Comparison of ENCODE assay signal across 8 cellular contexts in the genomic region with DNA sequence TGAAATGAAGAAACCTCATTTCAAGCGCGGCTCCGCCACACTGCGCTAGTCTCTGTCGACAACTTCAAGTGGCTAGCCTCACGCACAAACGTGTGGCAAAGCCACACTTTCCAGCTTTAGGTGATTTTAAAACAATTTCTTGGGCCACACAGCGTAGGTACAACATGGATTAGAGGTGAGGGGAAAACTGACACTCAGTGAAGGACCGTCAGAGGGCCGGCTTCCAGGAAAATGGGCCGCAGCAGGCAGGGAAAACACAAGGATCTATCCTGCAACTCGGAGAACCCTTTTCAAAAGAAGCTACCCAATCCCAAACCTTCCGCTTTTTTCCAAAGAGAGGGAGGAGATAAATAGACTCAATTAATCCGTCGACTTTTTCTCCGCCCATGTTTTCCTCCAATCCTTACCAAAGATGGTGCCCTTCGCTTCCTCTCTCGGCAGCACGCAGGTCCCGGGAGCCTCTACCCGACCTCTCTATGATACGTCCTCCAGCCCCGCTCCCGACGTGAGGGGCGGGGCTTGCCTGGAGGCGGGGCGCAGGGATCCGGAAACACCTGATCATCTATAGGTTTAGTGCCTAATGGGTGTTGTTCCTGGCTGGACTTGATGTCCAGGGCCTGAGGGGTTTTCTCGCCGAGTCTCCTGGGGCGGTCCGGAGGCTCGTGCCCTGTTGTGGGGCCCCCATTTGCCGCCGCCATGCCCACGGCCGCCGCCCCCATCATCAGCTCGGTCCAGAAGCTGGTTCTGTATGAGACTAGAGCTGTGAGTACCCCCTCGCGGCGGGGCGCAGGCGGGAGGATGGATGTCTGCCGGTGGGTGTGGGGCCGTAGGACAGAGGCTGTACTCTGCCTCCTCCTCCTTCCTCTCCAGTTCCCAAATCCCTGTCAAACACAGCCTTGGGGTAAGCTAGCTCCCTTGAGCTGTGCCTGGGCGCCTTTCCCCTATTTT. TPM values are rescaled to one million over a fixed set of nuclear protein-coding genes. Genes with fewer than 3 reads are reported as not detected.
DNase-seq lines count a peak whose midpoint lies in the region; ATAC-seq, FAIRE-seq and TF ChIP-seq lines count a peak whose summit lies in the region.

A gene (minus strand): TSS at position 463 of the 948 bp plus-strand sequence. CDS start 15,457 bp downstream, outside the sequence.
A gene (plus strand): TSS at position 557 of the 948 bp plus-strand sequence. CDS start 140 bp downstream, at position 697.

- no peak for TF ChIP-seq CTCF in mesothelial cell of epicardium (IDR thresholded peaks at IDR 0.05; ENCODE audit: unreplicated experiment)

- peak within 1 kb of the TSS; percentile 91 for H3K27ac Mint-ChIP-seq in mesothelial cell of epicardium

- peak; percentile 87 for DNase-seq in Caki2 (ENCODE audit: low read depth)
- peak in 75 of 76 experiments; percentile 65 to 97 (median 91) for DNase-seq in HUDEP-2 (lab: John Stamatoyannopoulos, UW; ENCODE audit: unreplicated experiment in 76 of 76)
- DNase-seq in NOMO-1 treated with dmso at 0.1 percent for 144 hours (lab: John Stamatoyannopoulos, UW; ENCODE audit: unreplicated experiment): peak; percentile 76
- DNase-seq in activated CD8-positive, alpha-beta memory T cell treated with anti-CD3 and anti-CD28 coated beads, Interleukin-2, amount 50 U/mL, for 24 hours (ENCODE audit: extremely low read depth): peak; percentile 76
- peak; percentile 79 to 90 for DNase-seq in mesothelial cell of epicardium (ENCODE audit: low spot score in 2 of 2, unreplicated experiment in 2 of 2)
- DNase-seq in stimulated activated CD8-positive, alpha-beta memory T cell treated with anti-CD3 and anti-CD28 coated beads, Interleukin-15, amount 100 ng/mL, for 48 hours (ENCODE audit: low read depth in 2 of 2): peak; percentile 83 to 88

- peaks cover 6% of the 10 kb centered on the region for H3K36me3 Mint-ChIP-seq in mesothelial cell of epicardium

- H3K27me3 Mint-ChIP-seq in mesothelial cell of epicardium (ENCODE audit: low read depth): peaks cover 14% of the 10 kb centered on the region

- peaks cover 21% of the 10 kb centered on the region for H3K4me1 Mint-ChIP-seq in mesothelial cell of epicardium

- peak; percentile 93 for ATAC-seq in GM21381 (IDR thresholded peaks at IDR 0.05; ENCODE audit: unreplicated experiment)

- in situ Hi-C loops in Caki2 (cut with HindIII; ENCODE audit: low pct_unique_long_range_greater_than_20kb, low sequenced_read_pairs): no loop called here

- peaks cover 2% of the 10 kb centered on the region for H3K9me3 Mint-ChIP-seq in mesothelial cell of epicardium

- peak within 1 kb of the TSS; percentile 85 for H3K4me3 Mint-ChIP-seq in mesothelial cell of epicardium

- peak; percentile 95 for FAIRE-seq in endometrium (lab: Jason Lieb, UNC)

RNA-seq across cellular contexts. Expression of the first gene that starts in this region (rescaled TPM):
- 0.14 and 2.2 TPM in 2 replicates for total RNA-seq in Caki2 (2014; rRNA removed; shearing (Covaris generic); ENCODE audit: low replicate concordance)
- 6.7 to 7.8 TPM (median 7.3 TPM) in 3 replicates for total RNA-seq in mesothelial cell of epicardium

RNA-seq across cellular contexts. Expression of the second gene that starts in this region (rescaled TPM):
- total RNA-seq in Caki2 (2014; rRNA removed; shearing (Covaris generic); ENCODE audit: low replicate concordance): 9.4 and 17.9 TPM in 2 replicates
- 23.3 to 28.3 TPM (median 24.5 TPM) in 3 replicates for total RNA-seq in mesothelial cell of epicardium

Comparison
In these comparisons a context has a peak if more than half of its experiments do, and no peak if none do; other contexts are left out.
1. Peak in every context shown above with its lines: DNase-seq and ATAC-seq.